8 cellular contexts compared by ENCODE assay signal in genomic region chr5:2238732-2239131, GRCh38.
"Had no signal": no experiment of that assay in that cellular context is flagged by ENCODE, and none has a peak within 500 bp of the region (broad histone marks: within the 10 kb centered on the region; RNA-seq: fewer than 3 reads in every experiment).

No MANE protein-coding gene starts in this region.

- H3K4me3 ChIP-seq: GM23248, HAP-1 had no signal

- H3K9me3 ChIP-seq: HAP-1 had no signal

- ATAC-seq: HCT116, HepG2 had no signal

- H3K27ac ChIP-seq: GM23248, HL-60 had no signal

- DNase-seq: GM23248, GOT3, H7, HFFc6 had no signal

- H3K36me3 ChIP-seq: HAP-1 had no signal

- H2AFZ ChIP-seq: GM23248 had no signal

- H3K4me1 ChIP-seq: HAP-1 had no signal

- H3K9ac ChIP-seq: GM23248 had no signal
